Comparison of ENCODE assay signal across 15 cellular contexts in the genomic region with DNA sequence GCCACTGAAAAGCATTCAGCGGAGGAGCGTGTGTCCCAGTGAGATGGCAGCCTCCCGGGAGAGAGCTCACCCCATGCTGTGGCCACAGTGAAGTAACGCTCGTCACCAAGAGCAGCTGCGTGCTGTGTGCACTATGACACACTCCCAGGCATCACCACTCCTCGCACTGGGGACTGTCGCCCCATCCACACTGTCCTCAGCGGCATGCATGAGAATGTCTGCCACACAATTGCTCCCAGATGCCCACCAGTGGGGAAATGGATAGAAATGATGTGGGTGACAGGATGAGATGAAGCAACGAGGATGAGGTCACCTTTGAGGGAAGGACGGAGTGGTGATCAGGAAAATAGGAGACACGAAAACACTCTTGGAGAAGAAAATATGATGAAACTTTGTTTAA.
"Had no signal": no experiment of that assay in that cellular context is flagged by ENCODE, and none has a peak within 500 bp of the region (broad histone marks: within the 10 kb centered on the region; RNA-seq: fewer than 3 reads in every experiment).

No MANE protein-coding gene starts in this region.

- H3K79me2 ChIP-seq: parathyroid adenoma had no signal

- H3K27me3 ChIP-seq: body of pancreas, gastrocnemius medialis had no signal

- H3K9me3 Mint-ChIP-seq: activated CD4-positive, alpha-beta T cell treated with anti-CD3 and anti-CD28 coated beads, Interleukin-2, amount 10 ng/mL, durations not matched to agents 7 days and 5 days; activated naive CD4-positive, alpha-beta T cell treated with anti-CD3 and anti-CD28 coated beads for 36 hours; activated T-cell treated with anti-CD3 and anti-CD28 coated beads, Interleukin-2, amount 50 U/mL, for 4 hours had no signal

- H3K4me1 ChIP-seq: gastrocnemius medialis, heart left ventricle, parathyroid adenoma, tibial artery had no signal

- H2AFZ ChIP-seq: parathyroid adenoma had no signal

- ATAC-seq: activated CD4-positive, CD25-positive, alpha-beta regulatory T cell treated with anti-CD3 and anti-CD28 coated beads, Interleukin-2, amount 50 U/mL, for 24 hours; activated T-cell treated with anti-CD3 and anti-CD28 coated beads, Interleukin-2, amount 50 U/mL, for 4 hours; body of pancreas; gastrocnemius medialis; heart left ventricle; left ventricle myocardium superior had no signal

- H3K4me3 ChIP-seq: body of pancreas, gastrocnemius medialis, heart left ventricle, tibial artery had no signal

- FAIRE-seq: urothelium cell line had no signal

- H3K4me3 Mint-ChIP-seq: activated CD4-positive, alpha-beta T cell treated with anti-CD3 and anti-CD28 coated beads, Interleukin-2, amount 10 ng/mL, durations not matched to agents 7 days and 5 days; activated naive CD4-positive, alpha-beta T cell treated with anti-CD3 and anti-CD28 coated beads for 36 hours; activated T-cell treated with anti-CD3 and anti-CD28 coated beads, Interleukin-2, amount 50 U/mL, for 4 hours had no signal

- H3K27ac Mint-ChIP-seq: activated CD4-positive, alpha-beta T cell treated with anti-CD3 and anti-CD28 coated beads, Interleukin-2, amount 10 ng/mL, durations not matched to agents 7 days and 5 days; activated naive CD4-positive, alpha-beta T cell treated with anti-CD3 and anti-CD28 coated beads for 36 hours had no signal

- DNase-seq: activated CD4-positive, alpha-beta T cell treated with anti-CD3 and anti-CD28 coated beads, Interleukin-2, amount 10 ng/mL, durations not matched to agents 7 days and 5 days; activated CD8-positive, alpha-beta memory T cell treated with anti-CD3 and anti-CD28 coated beads, Interleukin-2, amount 50 U/mL, for 4 hours; activated naive CD4-positive, alpha-beta T cell treated with anti-CD3 and anti-CD28 coated beads for 36 hours; activated T-cell treated with anti-CD3 and anti-CD28 coated beads, Interleukin-2, amount 50 U/mL, for 4 hours; body of pancreas; caudate nucleus; gastrocnemius medialis; heart left ventricle; left ventricle myocardium superior; stimulated activated naive CD4-positive, alpha-beta T cell treated with Interleukin-2 at 50 U/mL for 16 hours; tibial artery had no signal

- H3K27me3 Mint-ChIP-seq: activated CD4-positive, alpha-beta T cell treated with anti-CD3 and anti-CD28 coated beads, Interleukin-2, amount 10 ng/mL, durations not matched to agents 7 days and 5 days had no signal

- H3K36me3 ChIP-seq: gastrocnemius medialis, heart left ventricle, neutrophil, tibial artery had no signal

- H3K27ac ChIP-seq: body of pancreas, gastrocnemius medialis, heart left ventricle, neutrophil, parathyroid adenoma, tibial artery had no signal

- H3K9ac ChIP-seq: parathyroid adenoma had no signal

- H3K4me1 Mint-ChIP-seq: activated CD4-positive, alpha-beta T cell treated with anti-CD3 and anti-CD28 coated beads, Interleukin-2, amount 10 ng/mL, durations not matched to agents 7 days and 5 days had no signal

- H3K9me3 ChIP-seq: body of pancreas, gastrocnemius medialis, heart left ventricle, neutrophil, tibial artery had no signal
